Comparison of ENCODE assay signal across 9 cellular contexts in the genomic region with DNA sequence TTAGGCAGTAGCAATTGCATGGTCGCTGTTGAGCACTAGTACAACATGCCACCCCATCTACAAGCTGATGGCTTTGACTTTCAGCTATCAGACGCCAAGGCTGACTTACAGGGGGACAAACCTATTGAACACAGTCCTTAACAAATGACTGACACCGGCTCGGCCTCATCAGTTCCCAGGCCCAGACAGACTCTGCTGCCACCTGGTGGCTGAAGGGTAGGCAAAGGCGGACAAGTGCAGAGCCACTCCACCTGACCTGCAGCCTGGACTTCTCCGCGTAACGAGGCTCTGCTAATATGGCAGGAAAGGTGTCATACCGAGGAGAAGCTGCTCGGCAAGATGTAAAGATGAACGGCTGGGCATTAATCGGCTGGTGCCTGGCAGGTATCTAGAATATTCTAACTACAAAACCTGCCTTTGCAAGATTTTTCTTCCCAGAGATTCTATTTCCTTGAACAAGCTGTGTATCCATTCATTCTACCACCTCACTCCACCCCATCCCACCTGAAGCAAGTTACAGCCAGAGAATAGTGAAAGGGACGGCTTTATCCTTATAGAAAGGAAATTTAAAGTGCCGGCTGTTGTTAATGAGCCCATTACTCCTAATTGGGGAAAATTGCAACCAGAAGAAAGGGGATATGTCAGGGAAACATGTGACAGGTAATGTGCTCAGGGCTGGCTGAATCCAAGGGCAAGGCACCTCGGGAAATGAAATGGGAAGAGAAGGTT.
A peak's percentile ranks its signal among the peaks of the same experiment; 100 is the strongest.
DNase-seq lines count a peak whose midpoint lies in the region; ATAC-seq and TF ChIP-seq lines count a peak whose summit lies in the region.
"Had no signal": no experiment of that assay in that cellular context is flagged by ENCODE, and none has a peak within 500 bp of the region (broad histone marks: within the 10 kb centered on the region; RNA-seq: fewer than 3 reads in every experiment).

No MANE protein-coding gene starts in this region.

- H3K4me3 ChIP-seq in Panc1 (ENCODE audit: low read depth in 2 of 2, low read length in 2 of 2) (no peak overlapping the region), heart left ventricle (no peak overlapping the region)
- H3K4me3 ChIP-seq: BLaER1 had no signal

- H3K36me3 ChIP-seq in Panc1 (ENCODE audit: control insufficient read depth, insufficient read depth, low read length) = no peaks in the 10 kb centered on the region
- no peaks in the 10 kb centered on the region for H3K36me3 ChIP-seq in heart left ventricle
- H3K36me3 ChIP-seq: BLaER1 had no signal

- H3K27me3 ChIP-seq in Panc1 (ENCODE audit: control insufficient read depth, insufficient read depth, low read length) (no peaks in the 10 kb centered on the region), heart left ventricle (no peaks in the 10 kb centered on the region)
- H3K27me3 ChIP-seq: BLaER1 had no signal

- H3K4me1 ChIP-seq in Panc1 (ENCODE audit: control insufficient read depth, insufficient read depth, low read length) = peaks cover 3% of the 10 kb centered on the region; the same call in 1 of the 2 replicates
- H3K4me1 ChIP-seq in heart left ventricle = peaks cover 0 to 15% (median 7%) of the 10 kb centered on the region in 12 donors
- H3K4me1 ChIP-seq: BLaER1 had no signal

- POLR2A ChIA-PET in Panc1 (lab: Charles Lee) = no interaction called here

- 38 to 66% (median 46%) methylated on average over 15 of the region's 15 CpGs for WGBS in heart left ventricle, 4 donors

- no TSS peak for BruUV-seq in Panc1 (replicated peaks; lab: Mats Ljungman, UMichigan)

- in situ Hi-C loops in Panc1 (cut with HindIII; ENCODE audit: low pct_unique_long_range_greater_than_20kb, low sequenced_read_pairs) = no loop called here

- intact Hi-C loops in Panc1 (cut with micrococcal nuclease; ENCODE audit: unreplicated experiment) = loop anchor here (1.0 to 5.0 kb wide), 3 partner anchors 264 to 408 kb away; no protein-coding TSS in a partner anchor
- intact Hi-C loops in heart left ventricle (cut with DNase I) = loop anchor here (2.0 to 10.0 kb wide), 10 partner anchors 72 to 410 kb away; no protein-coding TSS in a partner anchor
- intact Hi-C loops in sciatic nerve (cut with DNase I) = loop anchor here (10.0 kb wide), 1 partner anchor 406 kb away; no protein-coding TSS in a partner anchor

- TF ChIP-seq POLR2A in heart left ventricle (IDR thresholded peaks at IDR 0.05) = no peak

- H3K27ac ChIP-seq in Panc1 (ENCODE audit: low read length) = no peak overlapping the region
- H3K27ac ChIP-seq in heart left ventricle = no peak overlapping the region
- H3K27ac ChIP-seq: BLaER1 had no signal

- ATAC-seq in Panc1 = peak; percentile 98
- peak; percentile 29 to 95 (median 90) for ATAC-seq in heart left ventricle
- no peak for ATAC-seq in sciatic nerve
- ATAC-seq in GM18868 (IDR thresholded peaks at IDR 0.05; ENCODE audit: unreplicated experiment) = no peak

- H3K9me3 ChIP-seq in Panc1 (ENCODE audit: control insufficient read depth, insufficient read depth, low read depth, low read length) (no peaks in the 10 kb centered on the region), heart left ventricle (no peaks in the 10 kb centered on the region)
- H3K9me3 ChIP-seq: BLaER1 had no signal

- CTCF ChIA-PET in Panc1 (lab: Charles Lee) = interaction anchor here (1.1 kb wide), 1 partner anchor 264 kb away, joined by 3 read pairs; no protein-coding TSS in a partner anchor

- TF ChIP-seq CTCF in Panc1 (IDR thresholded peaks at IDR 0.05) (peak; percentile 91), heart left ventricle (IDR thresholded peaks at IDR 0.05) (peak; percentile 49 to 97 (median 92))

- peak; percentile 8 for DNase-seq in NK-92 treated with Interleukin-12 subunit alpha and Interleukin-12 subunit beta, amount 100 ng/mL, for 24 hours (lab: John Stamatoyannopoulos, UW)
- DNase-seq in NK-92 (lab: John Stamatoyannopoulos, UW; ENCODE audit: unreplicated experiment) = no peak
- peak; percentile 64 for DNase-seq in HT1080 (ENCODE audit: low read depth)
- peak; percentile 24 for DNase-seq in Panc1 (ENCODE audit: low read depth, low spot score)
- DNase-seq in activated naive CD4-positive, alpha-beta T cell treated with Interleukin-2 at 50 U/mL for 16 hours = peak; percentile 74
- peak; percentile 68 to 93 (median 89) for DNase-seq in heart left ventricle
- peak; percentile 89 for DNase-seq in sciatic nerve (ENCODE audit: low spot score)

Comparison
In these comparisons a context has a peak if more than half of its experiments do, and no peak if none do; other contexts are left out.
1. ATAC-seq: peak in Panc1 (single experiment) and heart left ventricle (4 of 4); none in sciatic nerve (single experiment) and GM18868 (single experiment).